ENCODE assay signal across 1 cellular context in genomic region chr13:45621950-45622349, GRCh38.
TF ChIP-seq lines count a peak whose summit lies in the region.

No MANE protein-coding gene starts in this region.

TF ChIP-seq in H1, 55 proteins besides CTCF, POLR2A, EP300 and RAD21:
- no peak for TF ChIP-seq TBP (IDR thresholded peaks at IDR 0.05; ENCODE audit: low read depth, low read length)
- TF ChIP-seq BCL11A (IDR thresholded peaks at IDR 0.05; ENCODE audit: low read depth in 2 of 2, low read length in 2 of 2): no peak
- TF ChIP-seq, protein P1, sequence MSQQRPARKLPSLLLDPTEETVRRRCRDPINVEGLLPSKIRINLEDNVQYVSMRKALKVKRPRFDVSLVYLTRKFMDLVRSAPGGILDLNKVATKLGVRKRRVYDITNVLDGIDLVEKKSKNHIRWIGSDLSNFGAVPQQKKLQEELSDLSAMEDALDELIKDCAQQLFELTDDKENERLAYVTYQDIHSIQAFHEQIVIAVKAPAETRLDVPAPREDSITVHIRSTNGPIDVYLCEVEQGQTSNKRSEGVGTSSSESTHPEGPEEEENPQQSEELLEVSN (IDR thresholded peaks at IDR 0.05): no peak
- TF ChIP-seq SIN3A (conservative IDR thresholded peaks at IDR 0.05 in 1 of 2, IDR thresholded peaks at IDR 0.05 in 1 of 2; ENCODE audit: low read depth in 1 of 2, low read length in 2 of 2): no peak
- no peak for TF ChIP-seq BRCA1 (IDR thresholded peaks at IDR 0.05; ENCODE audit: low read depth, low read length)
- TF ChIP-seq NRF1 (IDR thresholded peaks at IDR 0.05; ENCODE audit: low read depth, low read length): no peak
- no peak for TF ChIP-seq NANOG (IDR thresholded peaks at IDR 0.05; ENCODE audit: insufficient read depth, low read depth, low read length, poor library complexity, severe bottlenecking)
- TF ChIP-seq KDM4A (IDR thresholded peaks at IDR 0.05; ENCODE audit: low read depth, low read length, severe bottlenecking): no peak
- TF ChIP-seq CREB1 (IDR thresholded peaks at IDR 0.05): no peak
- TF ChIP-seq SP1 (IDR thresholded peaks at IDR 0.05; ENCODE audit: low read depth, low read length): peak; percentile 51; the same call in 1 of the 2 replicates
- 0 out of 2 replicates have a peak, but pooled peaks have one; percentile 53 for TF ChIP-seq RBBP5 (IDR thresholded peaks at IDR 0.05; ENCODE audit: borderline replicate concordance, low read depth, low read length)
- TF ChIP-seq SAP30 (IDR thresholded peaks at IDR 0.05; ENCODE audit: insufficient read depth, insufficient replicate concordance, low read length): no peak
- TF ChIP-seq POU5F1 (IDR thresholded peaks at IDR 0.05; ENCODE audit: low read depth, low read length): no peak
- TF ChIP-seq CBX5 (IDR thresholded peaks at IDR 0.05; ENCODE audit: low read depth, low read length): no peak
- no peak for TF ChIP-seq TCF12 (IDR thresholded peaks at IDR 0.05; ENCODE audit: low read depth, low read length)
- TF ChIP-seq BACH1 (IDR thresholded peaks at IDR 0.05; ENCODE audit: low read length): 0 out of 2 replicates have a peak, but pooled peaks have one; percentile 23
- TF ChIP-seq JUND (IDR thresholded peaks at IDR 0.05; ENCODE audit: low read length): no peak
